Comparison of ENCODE assay signal across 8 cellular contexts in the genomic region with DNA sequence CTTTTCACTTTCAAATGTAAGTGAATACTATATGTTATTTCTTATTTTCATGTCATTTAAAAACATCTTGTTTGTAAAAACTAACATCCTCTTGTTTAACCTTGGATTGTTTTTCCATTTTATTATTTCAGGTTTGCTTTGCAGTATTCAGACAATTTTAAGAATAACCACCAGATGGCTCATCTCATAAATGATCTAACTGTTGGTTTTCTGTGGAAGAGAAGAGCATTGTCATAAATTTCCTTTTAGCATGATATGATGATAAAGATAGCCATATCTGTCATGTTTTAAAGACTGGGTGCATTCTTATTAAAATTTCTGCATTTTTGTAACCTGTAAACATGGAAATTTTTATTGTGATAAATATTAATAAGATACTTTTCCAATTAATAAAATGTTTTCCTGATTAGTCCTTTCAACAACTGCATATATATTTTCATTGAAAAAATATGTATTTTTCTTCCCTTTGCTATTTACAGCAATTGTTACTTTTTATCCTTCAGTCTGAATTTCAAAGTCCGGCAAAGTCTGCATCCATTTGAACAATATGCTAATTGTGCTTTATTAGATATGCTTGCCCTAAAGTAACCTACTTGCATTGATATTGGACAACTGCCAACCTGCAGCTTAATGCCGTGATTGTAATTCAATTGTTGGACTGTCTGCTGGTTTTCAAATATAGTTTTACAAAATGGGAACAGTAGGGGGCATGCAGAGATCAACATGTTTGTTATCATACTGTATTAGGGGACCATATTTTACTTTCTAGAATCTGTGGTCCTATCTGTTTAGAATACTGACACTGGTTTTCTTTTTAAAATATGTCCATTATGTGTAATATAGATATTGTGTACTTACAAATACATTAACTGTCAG.
A peak's percentile ranks its signal among the peaks of the same experiment; 100 is the strongest.
DNase-seq lines count a peak whose midpoint lies in the region; ATAC-seq, FAIRE-seq and TF ChIP-seq lines count a peak whose summit lies in the region.

No MANE protein-coding gene starts in this region.

- H3K4me3 ChIP-seq in kidney (ENCODE audit: low read length in 2 of 2) = no peak overlapping the region

- DNase-seq in Daoy (ENCODE audit: low read depth) (peak; percentile 21), NCI-H1417 (lab: John Stamatoyannopoulos, UW) (peak; percentile 61 to 96 (median 73)), kidney (no peak)
- no peak for DNase-seq in activated effector memory CD4-positive, alpha-beta T cell treated with Interleukin-2 at 50 U/mL for 16 hours
- DNase-seq in activated CD8-positive, alpha-beta memory T cell treated with anti-CD3 and anti-CD28 coated beads, Interleukin-2, amount 50 U/mL, for 48 hours = no peak
- no peak for DNase-seq in activated naive CD8-positive, alpha-beta T cell treated with anti-CD3 and anti-CD28 coated beads, Interleukin-2, amount 50 U/mL, for 24 hours

- H3K36me3 ChIP-seq in kidney (ENCODE audit: control insufficient read depth in 1 of 2, insufficient read depth in 2 of 2, low read length in 2 of 2) = no peaks in the 10 kb centered on the region

- intact Hi-C loops in kidney (cut with DNase I) = no loop called here

- FAIRE-seq in TTC549 (lab: Jason Lieb, UNC) (peak; percentile 82), kidney (lab: Jason Lieb, UNC) (peak; percentile 78)

- no peaks in the 10 kb centered on the region for H3K36me3 Mint-ChIP-seq in activated naive CD8-positive, alpha-beta T cell treated with anti-CD3 and anti-CD28 coated beads, Interleukin-2, amount 50 U/mL, for 24 hours (ENCODE audit: low read depth)

- no peaks in the 10 kb centered on the region for H3K9me3 ChIP-seq in kidney (ENCODE audit: control insufficient read depth in 1 of 2, low read length in 2 of 2)

- no peak overlapping the region for H3K27ac Mint-ChIP-seq in activated naive CD8-positive, alpha-beta T cell treated with anti-CD3 and anti-CD28 coated beads, Interleukin-2, amount 50 U/mL, for 24 hours

- no peaks in the 10 kb centered on the region for H3K27me3 Mint-ChIP-seq in activated naive CD8-positive, alpha-beta T cell treated with anti-CD3 and anti-CD28 coated beads, Interleukin-2, amount 50 U/mL, for 24 hours

- ATAC-seq in GM21619 (IDR thresholded peaks at IDR 0.05; ENCODE audit: unreplicated experiment) = no peak
- ATAC-seq in activated naive CD8-positive, alpha-beta T cell treated with anti-CD3 and anti-CD28 coated beads, Interleukin-2, amount 50 U/mL, for 24 hours = no peak

- TF ChIP-seq CTCF in kidney (IDR thresholded peaks at IDR 0.05; ENCODE audit: borderline replicate concordance, extremely low read depth, insufficient read depth) = peak; percentile 27

- no peak overlapping the region for H3K27ac ChIP-seq in kidney (ENCODE audit: low read depth in 2 of 2, low read length in 2 of 2)

- no peaks in the 10 kb centered on the region for H3K9me3 Mint-ChIP-seq in activated naive CD8-positive, alpha-beta T cell treated with anti-CD3 and anti-CD28 coated beads, Interleukin-2, amount 50 U/mL, for 24 hours

- H3K4me1 Mint-ChIP-seq in activated naive CD8-positive, alpha-beta T cell treated with anti-CD3 and anti-CD28 coated beads, Interleukin-2, amount 50 U/mL, for 24 hours = no peaks in the 10 kb centered on the region

- H3K4me3 Mint-ChIP-seq in activated naive CD8-positive, alpha-beta T cell treated with anti-CD3 and anti-CD28 coated beads, Interleukin-2, amount 50 U/mL, for 24 hours = no peak overlapping the region

- H3K4me1 ChIP-seq in kidney (ENCODE audit: control insufficient read depth in 1 of 2, insufficient read depth in 1 of 2, low read depth in 1 of 2, low read length in 2 of 2) = no peaks in the 10 kb centered on the region

- H3K9ac ChIP-seq in kidney (ENCODE audit: low read length in 2 of 2) = no peak overlapping the region

Comparison
In these comparisons a context has a peak if more than half of its experiments do, and no peak if none do; other contexts are left out.
1. DNase-seq: peak in Daoy (single experiment) and NCI-H1417 (3 of 3); none in kidney (single experiment), activated effector memory CD4-positive, alpha-beta T cell treated with Interleukin-2 at 50 U/mL for 16 hours (single experiment), activated CD8-positive, alpha-beta memory T cell treated with anti-CD3 and anti-CD28 coated beads, Interleukin-2, amount 50 U/mL, for 48 hours (single experiment) and activated naive CD8-positive, alpha-beta T cell treated with anti-CD3 and anti-CD28 coated beads, Interleukin-2, amount 50 U/mL, for 24 hours (single experiment).